In the genomic region with DNA sequence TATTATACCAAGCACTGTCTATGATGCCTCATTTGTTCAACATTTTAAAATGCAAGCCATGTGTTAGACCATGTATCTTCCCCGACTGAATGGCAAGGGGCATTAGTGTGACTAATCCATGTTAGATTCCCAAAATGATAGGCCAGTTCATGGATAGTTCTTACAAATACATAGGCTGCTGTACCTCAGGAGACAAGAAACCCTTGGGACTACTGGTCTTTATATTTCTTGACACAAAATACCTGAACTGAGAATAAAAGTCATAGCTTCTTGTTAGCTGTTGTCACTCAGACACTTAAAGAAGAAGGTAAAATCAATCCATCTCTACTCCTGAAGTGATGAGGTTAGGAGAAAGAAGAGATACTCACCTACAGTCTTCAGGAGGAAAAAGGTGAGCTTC, we compare ENCODE assay signal across 22 cellular contexts.
"Had no signal": no experiment of that assay in that cellular context is flagged by ENCODE, and none has a peak within 500 bp of the region (broad histone marks: within the 10 kb centered on the region; RNA-seq: fewer than 3 reads in every experiment).

A gene (plus strand): TSS at position 301 of the 400 bp plus-strand sequence. CDS start 4,265 bp downstream, outside the sequence.

- H3K4me1 ChIP-seq: colonic mucosa, esophagus muscularis mucosa, esophagus squamous epithelium, foreskin keratinocyte, gastrocnemius medialis, gastroesophageal sphincter, heart left ventricle, heart right ventricle had no signal

- H3K27me3 ChIP-seq: colonic mucosa, esophagus muscularis mucosa, esophagus squamous epithelium, foreskin keratinocyte, gastrocnemius medialis, gastroesophageal sphincter had no signal

- H3K4me3 ChIP-seq: colonic mucosa, coronary artery, dorsolateral prefrontal cortex, esophagus muscularis mucosa, esophagus squamous epithelium, gastrocnemius medialis, gastroesophageal sphincter, heart left ventricle, heart right ventricle had no signal

- DNase-seq: colonic mucosa; cortex of kidney; dermis blood vessel endothelial cell; dorsolateral prefrontal cortex; effector CD4-positive, alpha-beta T cell; effector CD8-positive, alpha-beta T cell; effector memory CD4-positive, alpha-beta T cell; effector memory CD8-positive, alpha-beta T cell; endodermal cell; erythroblast; esophagus squamous epithelium; foreskin fibroblast; foreskin keratinocyte; foreskin melanocyte; gastrocnemius medialis; glutamatergic neuron; head of caudate nucleus; heart left ventricle; heart right ventricle had no signal

- H3K36me3 ChIP-seq: colonic mucosa, esophagus muscularis mucosa, esophagus squamous epithelium, gastrocnemius medialis, gastroesophageal sphincter, heart left ventricle, heart right ventricle had no signal

- H3K9me3 ChIP-seq: colonic mucosa, esophagus muscularis mucosa, esophagus squamous epithelium, gastrocnemius medialis, gastroesophageal sphincter, heart left ventricle had no signal
